Comparison of ENCODE assay signal across 13 cellular contexts in genomic region chr2:230209422-230210051, GRCh38. TPM values are rescaled to one million over a fixed set of nuclear protein-coding genes. Genes with fewer than 3 reads are reported as not detected.
DNase-seq lines count a peak whose midpoint lies in the region; ATAC-seq and TF ChIP-seq lines count a peak whose summit lies in the region.
"Had no signal": no experiment of that assay in that cellular context is flagged by ENCODE, and none has a peak within 500 bp of the region (broad histone marks: within the 10 kb centered on the region; RNA-seq: fewer than 3 reads in every experiment).

No MANE protein-coding gene starts in this region.

- ATAC-seq in GM18498 (IDR thresholded peaks at IDR 0.05; ENCODE audit: unreplicated experiment) = peak; percentile 69
- ATAC-seq in GM21529 (IDR thresholded peaks at IDR 0.05; ENCODE audit: unreplicated experiment) = peak; percentile 48
- ATAC-seq in PC-3 = no peak

- peak; percentile 24 for DNase-seq in medulla oblongata (ENCODE audit: extremely low spot score)
- DNase-seq in COLO668 (lab: John Stamatoyannopoulos, UW; ENCODE audit: unreplicated experiment) = no peak
- DNase-seq in PC-3 = no peak
- DNase-seq in HCEC 1CT = no peak
- no peak for DNase-seq in GM23248
- DNase-seq: brain microvascular endothelial cell; C1 segment of cervical spinal cord; IMR-90; ovary; stimulated activated CD4-positive, alpha-beta T cell treated with anti-CD3 and anti-CD28 coated beads, Interleukin-15, amount 100 ng/mL, for 24 hours had no signal

- H3K79me2 ChIP-seq in Loucy (ENCODE audit: insufficient read depth, low read length) = no peaks in the 10 kb centered on the region
- no peaks in the 10 kb centered on the region for H3K79me2 ChIP-seq in PC-3 (ENCODE audit: low read length)
- no peaks in the 10 kb centered on the region for H3K79me2 ChIP-seq in GM23248 (ENCODE audit: insufficient read depth)

- TF ChIP-seq CTCF in Loucy (conservative IDR thresholded peaks at IDR 0.05; ENCODE audit: low read length) (no peak), PC-3 (conservative IDR thresholded peaks at IDR 0.05; ENCODE audit: low read depth, low read length) (no peak)

- no peaks in the 10 kb centered on the region for H3K27me3 ChIP-seq in Loucy (ENCODE audit: insufficient read depth, low read length, poor library complexity, severe bottlenecking)
- H3K27me3 ChIP-seq in PC-3 (ENCODE audit: low read length) = no peaks in the 10 kb centered on the region
- no peaks in the 10 kb centered on the region for H3K27me3 ChIP-seq in GM23248 (replicated peaks; ENCODE audit: insufficient read depth)
- H3K27me3 ChIP-seq: brain microvascular endothelial cell, ovary had no signal

- CTCF ChIA-PET in PC-3 (lab: Charles Lee) = no interaction called here

- peaks cover 9% of the 10 kb centered on the region; the same call in 1 of the 2 replicates for H3K36me3 ChIP-seq in Loucy (ENCODE audit: insufficient read depth, low read length)
- H3K36me3 ChIP-seq in PC-3 (ENCODE audit: low read depth, low read length) = no peaks in the 10 kb centered on the region
- H3K36me3 ChIP-seq in GM23248 (ENCODE audit: low read depth) = peaks cover 22% of the 10 kb centered on the region
- H3K36me3 ChIP-seq: ovary had no signal

- BruUV-seq in PC-3 (replicated peaks; lab: Mats Ljungman, UMichigan) = no TSS peak

- POLR2A ChIA-PET in PC-3 (lab: Charles Lee; ENCODE audit: unreplicated experiment) = no interaction called here

- H3K4me2 ChIP-seq in Loucy (ENCODE audit: low read depth, low read length, poor library complexity, severe bottlenecking) = peak overlapping the region; percentile 52
- no peak overlapping the region for H3K4me2 ChIP-seq in PC-3 (ENCODE audit: low read length)
- no peak overlapping the region for H3K4me2 ChIP-seq in GM23248 (ENCODE audit: unreplicated experiment)

- H3K9me3 ChIP-seq in Loucy (ENCODE audit: insufficient read depth, low read depth, low read length) (no peaks in the 10 kb centered on the region), PC-3 (ENCODE audit: low read length) (no peaks in the 10 kb centered on the region), GM23248 (ENCODE audit: low read depth) (no peaks in the 10 kb centered on the region)
- H3K9me3 ChIP-seq: ovary had no signal

- H3K4me1 ChIP-seq in Loucy (ENCODE audit: insufficient read depth, low read length, poor library complexity, severe bottlenecking) (peaks cover 29% of the 10 kb centered on the region), PC-3 (ENCODE audit: insufficient read depth, low read length) (no peaks in the 10 kb centered on the region), GM23248 (ENCODE audit: insufficient read depth) (no peaks in the 10 kb centered on the region)

- WGBS in GM23248 (ENCODE audit: low coverage in 1 of 2, low lambda C conversion rate in 2 of 2, missing lambda C conversion rate in 2 of 2), 2 experiments = 83% methylated on average over 1 of the region's 1 CpG

- H2AFZ ChIP-seq in Loucy (ENCODE audit: low read length) (no peak overlapping the region), PC-3 (ENCODE audit: low read length) (no peak overlapping the region), GM23248 (no peak overlapping the region)

- in situ Hi-C loops in GM23248 (cut with MboI) = no loop called here

- H3K27ac ChIP-seq in PC-3 (ENCODE audit: low read length) (no peak overlapping the region), GM23248 (no peak overlapping the region)
- H3K27ac ChIP-seq: brain microvascular endothelial cell, ovary had no signal

- H3K9ac ChIP-seq in Loucy (ENCODE audit: low read depth, low read length, poor library complexity, severe bottlenecking) = peak overlapping the region; percentile 10
- no peak overlapping the region for H3K9ac ChIP-seq in PC-3 (ENCODE audit: low read length)
- no peak overlapping the region for H3K9ac ChIP-seq in GM23248

- no peaks in the 10 kb centered on the region for H3K9me2 ChIP-seq in Loucy (replicated peaks; ENCODE audit: low read depth, low read length)
- no peaks in the 10 kb centered on the region for H3K9me2 ChIP-seq in PC-3 (replicated peaks; ENCODE audit: low read length)
- no peaks in the 10 kb centered on the region for H3K9me2 ChIP-seq in GM23248 (ENCODE audit: insufficient read depth)

- H3F3A ChIP-seq in Loucy (ENCODE audit: low read depth) = no peaks in the 10 kb centered on the region
- no peaks in the 10 kb centered on the region for H3F3A ChIP-seq in PC-3 (ENCODE audit: low read length, unreplicated experiment)
- no peaks in the 10 kb centered on the region for H3F3A ChIP-seq in GM23248 (ENCODE audit: insufficient read depth)

- intact Hi-C loops in PC-3 (cut with micrococcal nuclease) = loop anchor here (10.0 kb wide), 1 partner anchor 205 kb away; the partner anchor contains the start of gene SP100

- no peaks in the 10 kb centered on the region for H4K20me1 ChIP-seq in Loucy (ENCODE audit: insufficient read depth, low read length, poor library complexity, severe bottlenecking)
- H4K20me1 ChIP-seq in PC-3 (ENCODE audit: low read length) = no peaks in the 10 kb centered on the region
- no peaks in the 10 kb centered on the region for H4K20me1 ChIP-seq in GM23248 (ENCODE audit: insufficient read depth)

- H3K4me3 ChIP-seq in Loucy (ENCODE audit: low read length, poor library complexity, severe bottlenecking) (peak overlapping the region; percentile 15), PC-3 (ENCODE audit: low read length) (no peak overlapping the region), GM23248 (no peak overlapping the region)
- H3K4me3 ChIP-seq: ovary had no signal

RNA-seq across cellular contexts. Expression of gene SP110, which starts 10.2 kb away (rescaled TPM):
- 3.5 and 6.7 TPM in 2 replicates for total RNA-seq in PC-3 (2014; rRNA removed)
- total RNA-seq in GM23248 (2014; rRNA removed; shearing (Covaris generic)) = 11.6 and 24.3 TPM in 2 replicates
- polyA plus RNA-seq in GM23248 (2016; fragmentation: Nextera tagmentation; extraction: Ambion mirVana) = 11.1 and 13.4 TPM in 2 replicates

RNA-seq across cellular contexts. Expression of gene SP140, which starts 16.0 kb away (rescaled TPM):
- 1.7 TPM in 1 of 2 replicates, not detected in the other for total RNA-seq in PC-3 (2014; rRNA removed)
- total RNA-seq in GM23248 (2014; rRNA removed; shearing (Covaris generic)) = not detected in 2 replicates
- 0.53 TPM in 1 of 2 replicates, not detected in the other for polyA plus RNA-seq in GM23248 (2016; fragmentation: Nextera tagmentation; extraction: Ambion mirVana)
